Comparison of ENCODE assay signal across 16 cellular contexts in the genomic region with DNA sequence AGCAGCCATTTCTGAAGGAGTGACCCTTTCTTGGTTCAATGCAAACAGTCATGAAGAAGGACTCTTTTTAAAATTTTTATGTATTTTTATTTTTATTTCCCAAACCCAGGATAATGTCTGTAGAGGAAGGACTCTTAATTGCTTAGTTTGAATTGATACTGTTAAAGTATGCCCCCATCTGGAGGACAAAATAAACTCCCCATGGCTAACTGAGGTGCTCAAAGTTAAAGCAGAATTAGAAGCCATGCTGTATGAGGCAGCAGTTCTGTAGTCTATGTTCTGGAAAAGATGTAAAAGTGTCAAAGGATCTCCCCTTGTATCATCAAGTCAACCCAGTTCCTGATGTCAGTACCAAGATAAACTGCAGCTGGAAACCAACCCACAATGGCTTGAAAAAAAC.
DNase-seq lines count a peak whose midpoint lies in the region; ATAC-seq, FAIRE-seq and TF ChIP-seq lines count a peak whose summit lies in the region.
"Had no signal": no experiment of that assay in that cellular context is flagged by ENCODE, and none has a peak within 500 bp of the region (broad histone marks: within the 10 kb centered on the region; RNA-seq: fewer than 3 reads in every experiment).

No MANE protein-coding gene starts in this region.

- H3K9me3 ChIP-seq in HCT116 (ENCODE audit: control insufficient read depth in 1 of 2, insufficient read depth in 1 of 2, low read depth in 1 of 2, low read length in 2 of 2) (no peaks in the 10 kb centered on the region), H1 (ENCODE audit: insufficient read depth in 2 of 2, low read depth in 1 of 2, low read length in 1 of 2) (no peaks in the 10 kb centered on the region)
- H3K9me3 ChIP-seq: BLaER1, Caco-2 had no signal

- H2BK5ac ChIP-seq in H1 (ENCODE audit: low read depth, low read length) (no peak overlapping the region), mesendoderm (ENCODE audit: low read length) (no peak overlapping the region)

- H4K91ac ChIP-seq in H1 (replicated peaks; ENCODE audit: insufficient read length, low read length) = no peak overlapping the region

- DNase-seq in HCT116 (ENCODE audit: low read depth, low spot score) (no peak), H1 (ENCODE audit: low read depth in 1 of 2, low spot score in 2 of 2) (no peak), mesendoderm (peak; percentile 10), NCI-H2107 treated with DMSO at 0.1 percent for 48 hours (lab: John Stamatoyannopoulos, UW; ENCODE audit: unreplicated experiment) (no peak), NAMALWA (ENCODE audit: low spot score) (no peak), NCI-H526 (lab: John Stamatoyannopoulos, UW) (no peak)
- DNase-seq: AML-193; Caco-2; CD8-positive, alpha-beta memory T cell; DMS79; IMR-90; KBM-7 had no signal

- no peak overlapping the region for H3K14ac ChIP-seq in H1 (ENCODE audit: insufficient read length)

- CTCF ChIA-PET in HCT116 (lab: Charles Lee) = no interaction called here
- CTCF ChIA-PET in H1 (lab: Charles Lee; ENCODE audit: partially characterized antibody) = interaction anchor here (0.6 to 1.2 kb wide), 4 partner anchors 22 to 99 kb away, joined by 3 to 5 read pairs (median 4); no protein-coding TSS in a partner anchor

- H3K9me2 ChIP-seq in HCT116 (ENCODE audit: insufficient read depth) = no peaks in the 10 kb centered on the region

- TF ChIP-seq POLR2A in HCT116 (IDR thresholded peaks at IDR 0.05; ENCODE audit: borderline replicate concordance, extremely low read depth, insufficient read depth, insufficient read length) = no peak
- TF ChIP-seq POLR2A in H1 (IDR thresholded peaks at IDR 0.05; ENCODE audit: control extremely low read depth in 1 of 2, low read depth in 2 of 2, low read length in 2 of 2) = no peak

- TF ChIP-seq CTCF in HCT116 (IDR thresholded peaks at IDR 0.05 in 2 of 3, conservative IDR thresholded peaks at IDR 0.05 in 1 of 3; ENCODE audit: borderline replicate concordance in 1 of 3, insufficient read depth in 1 of 3, low read depth in 2 of 3, low read length in 2 of 3) (no peak), H1 (IDR thresholded peaks at IDR 0.05; ENCODE audit: control extremely low read depth in 1 of 3, insufficient read depth in 1 of 3, low read depth in 1 of 3, low read length in 3 of 3) (peak in 1 of 3 experiments; percentile 6; a peak in 1 of 4 replicates)

- FAIRE-seq in H1 (lab: Jason Lieb, UNC) = no peak
- FAIRE-seq: GM12878, GM18507 had no signal

- no peaks in the 10 kb centered on the region for H3K4me1 ChIP-seq in HCT116 (ENCODE audit: control insufficient read depth in 1 of 2, insufficient read depth in 2 of 2, low read length in 2 of 2)
- no peaks in the 10 kb centered on the region for H3K4me1 ChIP-seq in H1 (replicated peaks in 1 of 4; ENCODE audit: control insufficient read depth in 3 of 4, insufficient read depth in 4 of 4, low read length in 3 of 4)
- H3K4me1 ChIP-seq in mesendoderm (ENCODE audit: control insufficient read depth, low read depth, low read length) = no peaks in the 10 kb centered on the region
- H3K4me1 ChIP-seq: BLaER1, Caco-2 had no signal

- TF ChIP-seq RAD21 in HCT116 (IDR thresholded peaks at IDR 0.05; ENCODE audit: low read depth) (0 out of 2 replicates have a peak, but pooled peaks have one; percentile 7), H1 (IDR thresholded peaks at IDR 0.05 in 1 of 2, conservative IDR thresholded peaks at IDR 0.05 in 1 of 2; ENCODE audit: low read depth in 2 of 2, low read length in 2 of 2) (peak; percentile 21 to 39; a peak in 3 of 4 replicates)

- H2AFZ ChIP-seq in HCT116 (ENCODE audit: low read depth, low read length, poor library complexity, severe bottlenecking) = no peak overlapping the region
- H2AFZ ChIP-seq in H1 (ENCODE audit: low read length) = peak overlapping the region; percentile 69; the same call in 1 of the 2 replicates

- ATAC-seq in HCT116 (peak; percentile 54; the same call in 1 of the 2 replicates), GM18868 (IDR thresholded peaks at IDR 0.05; ENCODE audit: unreplicated experiment) (no peak)
- ATAC-seq: GM12878 had no signal

- H3K27ac ChIP-seq in HCT116 (ENCODE audit: low read depth, low read length) = no peak overlapping the region
- no peak overlapping the region for H3K27ac ChIP-seq in H1 (ENCODE audit: low read depth, low read length)
- no peak overlapping the region for H3K27ac ChIP-seq in mesendoderm (ENCODE audit: low read depth, low read length)
- H3K27ac ChIP-seq: BLaER1 had no signal

- H3K4ac ChIP-seq in H1 (replicated peaks; ENCODE audit: insufficient read length, low read depth, low read length) (no peak overlapping the region), mesendoderm (ENCODE audit: low read depth, low read length) (no peak overlapping the region)

- H4K8ac ChIP-seq in H1 (ENCODE audit: extremely low read depth, insufficient read depth, low read length) (no peak overlapping the region), mesendoderm (ENCODE audit: low read depth, low read length) (no peak overlapping the region)

- peaks cover 1% of the 10 kb centered on the region; the same call in 1 of the 2 replicates for H3K23me2 ChIP-seq in H1 (ENCODE audit: low read depth, low read length)

- H3K4me3 ChIP-seq in HCT116 (replicated peaks in 1 of 2; ENCODE audit: low read depth in 1 of 2, low read length in 2 of 2) = no peak overlapping the region
- H3K4me3 ChIP-seq in H1 (ENCODE audit: extremely low read depth in 1 of 4, insufficient read depth in 2 of 4, low read depth in 3 of 4, low read length in 4 of 4) = no peak overlapping the region
- H3K4me3 ChIP-seq in mesendoderm (ENCODE audit: low read length) = no peak overlapping the region
- H3K4me3 ChIP-seq: BLaER1, GM12878 had no signal

- H4K5ac ChIP-seq in H1 (ENCODE audit: insufficient read length, low read depth, low read length) (no peak overlapping the region), mesendoderm (ENCODE audit: low read length) (no peak overlapping the region)

- RAD21 ChIA-PET in HCT116 (lab: Charles Lee; ENCODE audit: low non-redundant PET in 1 of 2, low total read pairs in 2 of 2, uncharacterized antibody in 2 of 2, unreplicated experiment in 2 of 2) = no interaction called here

- H3K79me1 ChIP-seq in H1 (ENCODE audit: low read depth, low read length) (no peaks in the 10 kb centered on the region), mesendoderm (ENCODE audit: low read length) (no peaks in the 10 kb centered on the region)

- H2BK12ac ChIP-seq in H1 (ENCODE audit: low read depth, low read length) = no peak overlapping the region

- H3K36me3 ChIP-seq in HCT116 (ENCODE audit: control insufficient read depth in 1 of 2, insufficient read depth in 2 of 2, low read length in 2 of 2) (no peaks in the 10 kb centered on the region), H1 (ENCODE audit: control insufficient read depth in 2 of 4, insufficient read depth in 4 of 4, low read length in 3 of 4) (no peaks in the 10 kb centered on the region), mesendoderm (ENCODE audit: control insufficient read depth, insufficient read depth, low read length) (no peaks in the 10 kb centered on the region)
- H3K36me3 ChIP-seq: BLaER1 had no signal

- no peak for TF ChIP-seq EP300 in H1 (IDR thresholded peaks at IDR 0.05; ENCODE audit: borderline replicate concordance in 1 of 2, low read depth in 2 of 2, low read length in 2 of 2)

- H3K23ac ChIP-seq in H1 (ENCODE audit: insufficient read length) = no peak overlapping the region
- no peak overlapping the region for H3K23ac ChIP-seq in mesendoderm (ENCODE audit: low read length)

- H2BK120ac ChIP-seq in H1 (replicated peaks; ENCODE audit: low read depth, low read length) (no peak overlapping the region), mesendoderm (ENCODE audit: low read depth, low read length) (no peak overlapping the region)

- H3K79me2 ChIP-seq in HCT116 (ENCODE audit: insufficient read depth, low read length) = no peaks in the 10 kb centered on the region
- no peaks in the 10 kb centered on the region for H3K79me2 ChIP-seq in H1 (ENCODE audit: control insufficient read depth in 1 of 2, insufficient read depth in 2 of 2, low read length in 2 of 2)
- no peaks in the 10 kb centered on the region for H3K79me2 ChIP-seq in mesendoderm (ENCODE audit: control insufficient read depth, insufficient read depth, low read length)

- no peak overlapping the region for H3K9ac ChIP-seq in HCT116 (ENCODE audit: low read length)
- no peak overlapping the region for H3K9ac ChIP-seq in H1 (replicated peaks in 1 of 4; ENCODE audit: extremely low read depth in 1 of 4, low read depth in 3 of 4, low read length in 3 of 4)
- no peak overlapping the region for H3K9ac ChIP-seq in mesendoderm (ENCODE audit: low read length)
- H3K9ac ChIP-seq: BLaER1 had no signal

- no peak overlapping the region for H3K56ac ChIP-seq in H1 (replicated peaks; ENCODE audit: insufficient read length, low read depth, low read length)
- no peak overlapping the region for H3K56ac ChIP-seq in mesendoderm (ENCODE audit: low read length)

- intact Hi-C loops in HCT116 (cut with micrococcal nuclease) = no loop called here

- H3K18ac ChIP-seq in H1 (ENCODE audit: extremely low read depth, low read length) = no peak overlapping the region
- no peak overlapping the region for H3K18ac ChIP-seq in mesendoderm (ENCODE audit: low read length)

- no TSS peak for BruUV-seq in HCT116 (replicated peaks; lab: Mats Ljungman, UMichigan)

- H2BK15ac ChIP-seq in H1 (ENCODE audit: low read length) (no peak overlapping the region), mesendoderm (replicated peaks; ENCODE audit: low read depth) (no peak overlapping the region)

- H4K20me1 ChIP-seq in HCT116 (ENCODE audit: insufficient read depth) (no peaks in the 10 kb centered on the region; the same call in 1 of the 2 replicates), H1 (replicated peaks in 1 of 2; ENCODE audit: control insufficient read depth in 1 of 2, insufficient read depth in 2 of 2, low read length in 2 of 2) (no peaks in the 10 kb centered on the region)
- H4K20me1 ChIP-seq: BLaER1 had no signal

- H3K4me2 ChIP-seq in HCT116 (ENCODE audit: low read length) (no peak overlapping the region), H1 (ENCODE audit: insufficient read depth in 1 of 2, low read depth in 2 of 2, low read length in 2 of 2) (no peak overlapping the region), mesendoderm (ENCODE audit: low read length) (no peak overlapping the region)
- H3K4me2 ChIP-seq: BLaER1 had no signal

- no peak overlapping the region for H2BK20ac ChIP-seq in H1 (ENCODE audit: low read length)

- POLR2A ChIA-PET in HCT116 (lab: Charles Lee) (no interaction called here), H1 (lab: Charles Lee; ENCODE audit: partially characterized antibody) (no interaction called here)

- no peaks in the 10 kb centered on the region for H3K27me3 ChIP-seq in HCT116 (ENCODE audit: insufficient read depth, low read length)
- H3K27me3 ChIP-seq in H1 (replicated peaks in 1 of 4; ENCODE audit: control insufficient read depth in 3 of 4, extremely low read depth in 1 of 4, insufficient read depth in 3 of 4, low read length in 3 of 4) = no peaks in the 10 kb centered on the region
- no peaks in the 10 kb centered on the region for H3K27me3 ChIP-seq in mesendoderm (ENCODE audit: insufficient read depth, low read length, poor library complexity)
- H3K27me3 ChIP-seq: BLaER1 had no signal

- no peak overlapping the region for H2AK5ac ChIP-seq in H1 (ENCODE audit: low read depth, low read length)
- no peak overlapping the region for H2AK5ac ChIP-seq in mesendoderm (ENCODE audit: low read length)

TF ChIP-seq in HCT116, 20 proteins besides CTCF, POLR2A, EP300 and RAD21 (continues in another document):
- TF ChIP-seq FOSL1 (IDR thresholded peaks at IDR 0.05; ENCODE audit: low read depth) = no peak

Comparison
In these comparisons a context has a peak if more than half of its experiments do, and no peak if none do; other contexts are left out.
1. Of the 16 proteins assayed by ChIP-seq in both H1 and HCT116: peak only in H1: none; only in HCT116: none; in both: RAD21; in neither: 14; mixed calls (peak in some experiments, not most) for 1.